15 cellular contexts compared by ENCODE assay signal in the genomic region with DNA sequence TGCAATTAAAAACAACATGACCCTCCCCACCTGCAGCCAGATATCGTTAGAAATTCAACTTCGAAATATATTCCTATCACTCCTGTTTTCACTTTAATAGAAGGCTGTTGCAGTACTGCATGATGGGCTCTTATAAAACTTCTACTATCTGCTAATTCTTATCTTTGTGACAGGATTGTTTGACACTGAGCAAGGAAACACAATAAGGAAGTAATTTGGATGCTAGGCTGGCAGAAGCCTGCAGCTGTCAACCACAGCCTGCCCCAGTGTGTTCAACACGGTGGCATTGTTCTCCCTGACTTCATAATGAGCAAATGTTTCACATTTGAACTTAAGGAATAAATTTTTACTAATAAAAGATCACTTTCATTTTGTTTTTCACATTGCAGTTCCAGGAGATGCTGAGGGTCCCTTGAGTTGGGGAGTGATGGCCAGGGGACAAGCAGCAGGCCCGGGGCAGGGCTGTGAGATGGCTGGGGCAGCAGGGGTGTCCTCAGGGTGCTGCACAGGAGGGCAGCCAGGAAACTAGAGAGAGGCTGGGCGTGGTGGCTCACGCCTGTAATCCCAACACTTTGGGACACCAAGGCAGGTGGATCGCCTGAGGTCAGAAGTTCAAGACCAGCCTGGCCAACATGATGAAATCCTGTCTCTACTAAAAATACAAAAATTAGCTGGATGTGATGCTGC.
"Had no signal": no experiment of that assay in that cellular context is flagged by ENCODE, and none has a peak within 500 bp of the region (broad histone marks: within the 10 kb centered on the region; RNA-seq: fewer than 3 reads in every experiment).

No MANE protein-coding gene starts in this region.

- H3K27ac ChIP-seq: epithelial cell of prostate, skin epidermis, tibial nerve had no signal

- H3K4me3 ChIP-seq: skin epidermis, tibial nerve had no signal

- H3K36me3 ChIP-seq: tibial nerve had no signal

- H3K4me1 ChIP-seq: tibial nerve had no signal

- DNase-seq: activated CD4-positive, alpha-beta T cell treated with anti-CD3 and anti-CD28 coated beads, Interleukin-2, amount 50 U/mL, for 1 hour; activated CD4-positive, CD25-positive, alpha-beta regulatory T cell treated with anti-CD3 and anti-CD28 coated beads, Interleukin-2, amount 50 U/mL, for 72 hours; activated CD8-positive, alpha-beta memory T cell treated with anti-CD3 and anti-CD28 coated beads, Interleukin-2, amount 50 U/mL, for 4 hours; activated naive CD4-positive, alpha-beta T cell treated with anti-CD3 and anti-CD28 coated beads, Interleukin-2, amount 10 ng/mL, durations not matched to agents 7 days and 5 days; activated naive CD8-positive, alpha-beta T cell treated with anti-CD3 and anti-CD28 coated beads, Interleukin-2, amount 50 U/mL, for 24 hours; activated T-cell treated with anti-CD3 and anti-CD28 coated beads, Interleukin-2, amount 50 U/mL, for 4 hours; anterior cingulate cortex; caudate nucleus; endodermal cell; foreskin melanocyte; stimulated activated CD4-positive, alpha-beta T cell treated with anti-CD3 and anti-CD28 coated beads, Interleukin-15, amount 100 ng/mL, for 24 hours; stimulated activated CD4-positive, alpha-beta T cell treated with anti-CD3 and anti-CD28 coated beads, Interleukin-2, amount 100 ng/mL, for 48 hours had no signal

- H3K27me3 ChIP-seq: tibial nerve had no signal

- H3K9me3 ChIP-seq: tibial nerve had no signal

- ATAC-seq: activated naive CD8-positive, alpha-beta T cell treated with anti-CD3 and anti-CD28 coated beads, Interleukin-2, amount 50 U/mL, for 24 hours; activated T-cell treated with anti-CD3 and anti-CD28 coated beads, Interleukin-2, amount 50 U/mL, for 4 hours had no signal
